ENCODE assay signal across 8 cellular contexts in the genomic region with DNA sequence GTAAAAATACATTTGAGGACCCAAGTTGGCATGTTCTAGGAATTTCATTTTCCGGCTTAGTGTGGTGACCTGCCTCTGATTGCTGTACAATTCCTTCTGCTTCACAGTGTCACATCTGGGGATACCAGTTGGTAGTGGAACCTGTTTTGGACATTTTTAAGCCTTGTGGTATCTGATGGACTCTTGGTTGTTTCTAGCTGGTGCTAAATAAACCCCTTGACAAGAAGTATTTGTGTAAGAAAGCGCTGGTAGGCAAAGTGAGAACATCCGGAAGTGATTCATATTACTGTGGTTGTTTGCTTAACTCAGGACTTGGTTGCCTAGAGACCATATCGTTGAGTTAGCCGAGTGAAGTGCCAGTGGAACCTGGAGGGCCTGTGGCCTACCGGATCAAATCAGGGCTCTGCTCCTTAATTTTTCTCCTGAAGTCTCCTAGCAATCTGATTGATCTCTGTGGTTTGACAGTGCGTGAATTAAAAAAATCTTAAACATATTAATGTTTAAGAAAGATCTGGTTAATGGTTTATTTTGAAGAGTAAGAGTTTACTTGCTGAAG. TPM values are rescaled to one million over a fixed set of nuclear protein-coding genes. Genes with fewer than 3 reads are reported as not detected.
DNase-seq lines count a peak whose midpoint lies in the region; ATAC-seq, FAIRE-seq and TF ChIP-seq lines count a peak whose summit lies in the region.

No MANE protein-coding gene starts in this region.

- dilution Hi-C loops in mammary epithelial cell (cut with HindIII; ENCODE audit: low sequenced_read_pairs), result no loop called here

- CTCF ChIA-PET in mammary epithelial cell (lab: Charles Lee; ENCODE audit: low non-redundant PET), result no interaction called here

- peak overlapping the region; percentile 95 for H3K27ac Mint-ChIP-seq in T-helper 2 cell treated with Interferon-gamma antibody and Interleukin-4, amounts not matched to agents 5 μg/mL and 100 μg/mL, for 36 hours

- peak overlapping the region; percentile 79 for H3K4me3 Mint-ChIP-seq in T-helper 2 cell treated with Interferon-gamma antibody and Interleukin-4, amounts not matched to agents 5 μg/mL and 100 μg/mL, for 36 hours

- H3K4me1 ChIP-seq in mammary epithelial cell (ENCODE audit: insufficient read depth, low read length), result peaks cover 43% of the 10 kb centered on the region

- H3K36me3 Mint-ChIP-seq in T-helper 2 cell treated with Interferon-gamma antibody and Interleukin-4, amounts not matched to agents 5 μg/mL and 100 μg/mL, for 36 hours (ENCODE audit: low read depth), result peaks cover 25% of the 10 kb centered on the region

- WGBS in mammary epithelial cell (ENCODE audit: low coverage, missing lambda C conversion rate), result 3% methylated on average over 7 of the region's 7 CpGs

- H3K4me1 Mint-ChIP-seq in T-helper 2 cell treated with Interferon-gamma antibody and Interleukin-4, amounts not matched to agents 5 μg/mL and 100 μg/mL, for 36 hours (ENCODE audit: low read depth), result peaks cover 49% of the 10 kb centered on the region

- no peaks in the 10 kb centered on the region for H3K36me3 ChIP-seq in mammary epithelial cell (ENCODE audit: insufficient read depth, low read length)

- H3K27me3 ChIP-seq in mammary epithelial cell (ENCODE audit: insufficient read depth, low read length), result no peaks in the 10 kb centered on the region

- FAIRE-seq in GM18507 (lab: Jason Lieb, UNC), result peak; percentile 94

- no peaks in the 10 kb centered on the region for H3K27me3 Mint-ChIP-seq in T-helper 2 cell treated with Interferon-gamma antibody and Interleukin-4, amounts not matched to agents 5 μg/mL and 100 μg/mL, for 36 hours (ENCODE audit: low read depth)

- ATAC-seq in HG02943 (IDR thresholded peaks at IDR 0.05; ENCODE audit: low read depth, unreplicated experiment), result peak; percentile 88

- DNase-seq in GM18507 (ENCODE audit: extremely low spot score, insufficient read length, low read depth) (no peak), NCI-H1436 treated with DMSO at 0.1 percent for 48 hours (lab: John Stamatoyannopoulos, UW) (peak; percentile 75), mammary epithelial cell (peak; percentile 91), islet precursor cell (peak; percentile 91)
- DNase-seq in T-helper 2 cell treated with Interferon-gamma antibody and Interleukin-4, amounts not matched to agents 5 μg/mL and 100 μg/mL, for 36 hours (ENCODE audit: low spot score), result peak; percentile 70
- DNase-seq in stimulated activated CD4-positive, alpha-beta T cell treated with anti-CD3 and anti-CD28 coated beads, Interleukin-2, amount 100 ng/mL, for 48 hours, result peak; percentile 30 to 37

- BruUV-seq in mammary epithelial cell (replicated peaks; lab: Mats Ljungman, UMichigan), result no TSS peak

- in situ Hi-C loops in mammary epithelial cell (cut with MboI; ENCODE audit: low sequenced_read_pairs in 2 of 2), result no loop called here

- H2AFZ ChIP-seq in mammary epithelial cell (ENCODE audit: low read depth, low read length), result no peak overlapping the region

- no peaks in the 10 kb centered on the region for H3K9me3 Mint-ChIP-seq in T-helper 2 cell treated with Interferon-gamma antibody and Interleukin-4, amounts not matched to agents 5 μg/mL and 100 μg/mL, for 36 hours

- no peaks in the 10 kb centered on the region for H3K9me3 ChIP-seq in mammary epithelial cell (replicated peaks; ENCODE audit: insufficient read depth, low read length)

- peak overlapping the region; percentile 8 to 31 (median 12) for H3K4me3 ChIP-seq in mammary epithelial cell (replicated peaks in 1 of 3; ENCODE audit: insufficient read depth in 1 of 3, low read depth in 2 of 3, low read length in 3 of 3)

- no peaks in the 10 kb centered on the region for H4K20me1 ChIP-seq in mammary epithelial cell (ENCODE audit: insufficient read depth, low read length)

- no peak for TF ChIP-seq CTCF in 22Rv1 (IDR thresholded peaks at IDR 0.05)
- no peak for TF ChIP-seq CTCF in mammary epithelial cell (conservative IDR thresholded peaks at IDR 0.05 in 1 of 2, IDR thresholded peaks at IDR 0.05 in 1 of 2; ENCODE audit: extremely low read depth in 1 of 2, insufficient read depth in 1 of 2, low read depth in 1 of 2, low read length in 2 of 2)

- peak overlapping the region; percentile 83 for H3K9ac ChIP-seq in mammary epithelial cell (ENCODE audit: insufficient read depth, low read length)

- peak overlapping the region; percentile 88 for H3K4me2 ChIP-seq in mammary epithelial cell (ENCODE audit: insufficient read depth, low read depth, low read length)

- H3K79me2 ChIP-seq in mammary epithelial cell (ENCODE audit: insufficient read depth, low read length), result peaks cover 94% of the 10 kb centered on the region

- intact Hi-C loops in mammary epithelial cell (cut with micrococcal nuclease), result loop anchor here (1.0 kb wide), 1 partner anchor 13 kb away; a partner anchor contains a TSS

- H3K27ac ChIP-seq in 22Rv1, result peak overlapping the region; percentile 80
- H3K27ac ChIP-seq in mammary epithelial cell (ENCODE audit: insufficient read depth, low read depth, low read length), result peak overlapping the region; percentile 95

RNA-seq across cellular contexts. Expression of a gene that starts 12.8 kb away (rescaled TPM):
- total RNA-seq in mammary epithelial cell, result 100 to 1,000 TPM; 247 to 272 TPM
- polyA plus RNA-seq in mammary epithelial cell, result 131 TPM
- 618 TPM for polyA minus RNA-seq in mammary epithelial cell

RNA-seq across cellular contexts. Expression of a gene that starts 48.8 kb away (rescaled TPM):
- 1 to 10 TPM; 5.7 to 6.0 TPM for total RNA-seq in mammary epithelial cell
- polyA plus RNA-seq in mammary epithelial cell, result 2.2 TPM
- polyA minus RNA-seq in mammary epithelial cell, result 2.8 TPM
